9 cellular contexts compared by ENCODE assay signal in genomic region chr4:118398226-118399090, GRCh38. TPM values are rescaled to one million over a fixed set of nuclear protein-coding genes. Genes with fewer than 3 reads are reported as not detected.
A peak's percentile ranks its signal among the peaks of the same experiment; 100 is the strongest.
DNase-seq lines count a peak whose midpoint lies in the region; ATAC-seq and TF ChIP-seq lines count a peak whose summit lies in the region.
"Had no signal": no experiment of that assay in that cellular context is flagged by ENCODE, and none has a peak within 500 bp of the region (broad histone marks: within the 10 kb centered on the region; RNA-seq: fewer than 3 reads in every experiment).

No MANE protein-coding gene starts in this region.

- H3K4me3 ChIP-seq in upper lobe of right lung = no peak overlapping the region

- H3K36me3 ChIP-seq in upper lobe of right lung = no peaks in the 10 kb centered on the region

- DNase-seq in GDM1 (lab: John Stamatoyannopoulos, UW) = peak; percentile 71
- DNase-seq in NOMO-1 treated with dmso at 0.1 percent for 144 hours (lab: John Stamatoyannopoulos, UW; ENCODE audit: unreplicated experiment) = peak; percentile 72
- DNase-seq in NCI-H524 treated with DMSO at 0.1 percent for 48 hours (lab: John Stamatoyannopoulos, UW) = no peak
- no peak for DNase-seq in G401 (ENCODE audit: low spot score)
- DNase-seq in head of caudate nucleus = no peak
- DNase-seq in upper lobe of right lung = no peak
- DNase-seq: activated CD4-positive, alpha-beta T cell treated with anti-CD3 and anti-CD28 coated beads for 4 hours had no signal

- H3K27ac ChIP-seq in upper lobe of right lung = no peak overlapping the region

- H3K27me3 ChIP-seq in upper lobe of right lung = no peaks in the 10 kb centered on the region

- in situ Hi-C loops in G401 (cut with HindIII; ENCODE audit: low sequenced_read_pairs) = no loop called here

- H3K9me3 ChIP-seq in upper lobe of right lung = no peaks in the 10 kb centered on the region

- no peaks in the 10 kb centered on the region for H3K4me1 ChIP-seq in upper lobe of right lung

- peak; percentile 89 for ATAC-seq in GM19397 (IDR thresholded peaks at IDR 0.05; ENCODE audit: unreplicated experiment)
- ATAC-seq in HG03060 (IDR thresholded peaks at IDR 0.05; ENCODE audit: low read depth, unreplicated experiment) = peak; percentile 96
- no peak for ATAC-seq in upper lobe of right lung

- intact Hi-C loops in head of caudate nucleus (cut with DNase I) (no loop called here), upper lobe of right lung (cut with DNase I) (no loop called here)

- TF ChIP-seq CTCF in upper lobe of right lung (IDR thresholded peaks at IDR 0.05) = no peak

RNA-seq across cellular contexts. Expression of gene PRSS12, which starts 45.7 kb away (rescaled TPM):
- not detected in 2 replicates for total RNA-seq in G401 (2014; rRNA removed; shearing (Covaris generic))
- 5.4 TPM for total RNA-seq in upper lobe of right lung

Comparison
In these comparisons a context has a peak if more than half of its experiments do, and no peak if none do; other contexts are left out.
1. DNase-seq: peak in GDM1 (single experiment) and NOMO-1 treated with dmso at 0.1 percent for 144 hours (single experiment); none in NCI-H524 treated with DMSO at 0.1 percent for 48 hours (single experiment), G401 (single experiment), head of caudate nucleus (0 of 42) and upper lobe of right lung (single experiment).